ENCODE assay signal across 8 cellular contexts in genomic region chr10:79246606-79247275, GRCh38.
A peak's percentile ranks its signal among the peaks of the same experiment; 100 is the strongest.
DNase-seq lines count a peak whose midpoint lies in the region; ATAC-seq and TF ChIP-seq lines count a peak whose summit lies in the region.

No MANE protein-coding gene starts in this region.

- H4K20me1 ChIP-seq in DOHH2 (ENCODE audit: control insufficient read depth, insufficient read depth, low read depth, low read length) = no peaks in the 10 kb centered on the region

- no peaks in the 10 kb centered on the region for H3K9me3 Mint-ChIP-seq in activated naive CD4-positive, alpha-beta T cell treated with anti-CD3 and anti-CD28 coated beads for 36 hours

- H3K4me1 ChIP-seq in DOHH2 (ENCODE audit: control insufficient read depth, low read length) = peaks cover 83% of the 10 kb centered on the region

- TF ChIP-seq CTCF in DOHH2 (IDR thresholded peaks at IDR 0.05; ENCODE audit: low read depth, low read length, poor library complexity, severe bottlenecking) = no peak

- H3K36me3 Mint-ChIP-seq in activated naive CD4-positive, alpha-beta T cell treated with anti-CD3 and anti-CD28 coated beads for 36 hours (ENCODE audit: low read depth) = peaks cover 11% of the 10 kb centered on the region

- CTCF ChIA-PET in activated naive CD4-positive, alpha-beta T cell treated with anti-CD3 and anti-CD28 coated beads for 36 hours (lab: Charles Lee) = interaction anchor here (1.1 to 1.2 kb wide), 2 partner anchors 11 to 19 kb away, joined by 3 to 4 read pairs; no protein-coding TSS in a partner anchor

- peaks cover 61% of the 10 kb centered on the region for H3K4me1 Mint-ChIP-seq in activated naive CD4-positive, alpha-beta T cell treated with anti-CD3 and anti-CD28 coated beads for 36 hours (ENCODE audit: low read depth)

- no peaks in the 10 kb centered on the region for H3F3A ChIP-seq in DOHH2 (ENCODE audit: control insufficient read depth, insufficient read depth)

- peaks cover 12% of the 10 kb centered on the region for H3K36me3 ChIP-seq in DOHH2 (ENCODE audit: control insufficient read depth, low read length)

- DNase-seq in head of caudate nucleus (peak in 27 of 42 donors; percentile 39 to 80 (median 61)), sciatic nerve (ENCODE audit: low spot score) (peak; percentile 80)
- DNase-seq in activated naive CD4-positive, alpha-beta T cell treated with anti-CD3 and anti-CD28 coated beads for 36 hours = no peak
- no peak for DNase-seq in activated effector memory CD4-positive, alpha-beta T cell treated with anti-CD3 and anti-CD28 coated beads, Interleukin-2, amount 50 U/mL, for 16 hours

- ATAC-seq in SK-N-SH treated with all-trans-retinoic acid at 6 μM for 48 hours (no peak; the same call in 2 of the 3 replicates), sciatic nerve (peak; percentile 59), HG03565 (IDR thresholded peaks at IDR 0.05; ENCODE audit: unreplicated experiment) (no peak), HG03045 (IDR thresholded peaks at IDR 0.05; ENCODE audit: unreplicated experiment) (no peak)

- H3K27me3 Mint-ChIP-seq in activated naive CD4-positive, alpha-beta T cell treated with anti-CD3 and anti-CD28 coated beads for 36 hours (ENCODE audit: low read depth) = no peaks in the 10 kb centered on the region

- H3K79me2 ChIP-seq in DOHH2 (ENCODE audit: control insufficient read depth, low read length) = peaks cover 82% of the 10 kb centered on the region

- peak overlapping the region; percentile 84; the same call in 1 of the 2 replicates for H3K4me3 ChIP-seq in DOHH2 (ENCODE audit: low read length)

- H3K4me3 Mint-ChIP-seq in activated naive CD4-positive, alpha-beta T cell treated with anti-CD3 and anti-CD28 coated beads for 36 hours = no peak overlapping the region

- H3K27ac Mint-ChIP-seq in activated naive CD4-positive, alpha-beta T cell treated with anti-CD3 and anti-CD28 coated beads for 36 hours = no peak overlapping the region

- H3K9me2 ChIP-seq in DOHH2 (replicated peaks; ENCODE audit: control insufficient read depth, low read length) = no peaks in the 10 kb centered on the region

- peak overlapping the region; percentile 92 for H3K4me2 ChIP-seq in DOHH2 (ENCODE audit: low read length)

- no peaks in the 10 kb centered on the region for H3K9me3 ChIP-seq in DOHH2 (ENCODE audit: control insufficient read depth, insufficient read depth, low read length)

- intact Hi-C loops in head of caudate nucleus (cut with DNase I) (loop anchor here (2.0 kb wide), 1 partner anchor 28 kb away; no protein-coding TSS in a partner anchor), sciatic nerve (cut with DNase I) (no loop called here)
- intact Hi-C loops in activated naive CD4-positive, alpha-beta T cell treated with anti-CD3 and anti-CD28 coated beads for 36 hours (cut with micrococcal nuclease) = loop anchor here (1.0 to 10.0 kb wide), 3 partner anchors 39 to 828 kb away; partner anchors contain the start of genes NUTM2E and TMEM254

- no peaks in the 10 kb centered on the region for H3K27me3 ChIP-seq in DOHH2 (ENCODE audit: control insufficient read depth, low read length)

- H3K27ac ChIP-seq in DOHH2 (ENCODE audit: low read depth, low read length) = 0 out of 2 replicates have a peak overlapping the region, but pooled peaks have one; percentile 13

TF ChIP-seq in SK-N-SH treated with all-trans-retinoic acid at 6 μM for 48 hours, 23 proteins besides CTCF, POLR2A, EP300 and RAD21:
- TF ChIP-seq ZFP30 (CRISPR knock-in tag; IDR thresholded peaks at IDR 0.05) = no peak
- 0 out of 2 replicates have a peak, but pooled peaks have one; percentile 52 for TF ChIP-seq ZFP3 (CRISPR knock-in tag; IDR thresholded peaks at IDR 0.05)
- no peak for TF ChIP-seq CREB5 (CRISPR knock-in tag; IDR thresholded peaks at IDR 0.05; ENCODE audit: low read depth)
- TF ChIP-seq RARB (CRISPR knock-in tag; IDR thresholded peaks at IDR 0.05) = no peak
- TF ChIP-seq ARNTL (CRISPR knock-in tag; IDR thresholded peaks at IDR 0.05; ENCODE audit: borderline replicate concordance, low read depth) = no peak
- no peak for TF ChIP-seq SNAI2 (CRISPR knock-in tag; IDR thresholded peaks at IDR 0.05)
- no peak for TF ChIP-seq TSHZ2 (CRISPR knock-in tag; IDR thresholded peaks at IDR 0.05)
- 0 out of 2 replicates have a peak, but pooled peaks have one; percentile 26 for TF ChIP-seq PPARA (CRISPR knock-in tag; IDR thresholded peaks at IDR 0.05; ENCODE audit: borderline replicate concordance)
- no peak for TF ChIP-seq BACH2 (CRISPR knock-in tag; IDR thresholded peaks at IDR 0.05; ENCODE audit: borderline replicate concordance)
TF ChIP-seq in SK-N-SH treated with all-trans-retinoic acid at 6 μM for 48 hours: peak in this region for 2.

Comparison
In these comparisons a context has a peak if more than half of its experiments do, and no peak if none do; other contexts are left out.
1. DNase-seq: peak in head of caudate nucleus (27 of 42) and sciatic nerve (single experiment); none in activated naive CD4-positive, alpha-beta T cell treated with anti-CD3 and anti-CD28 coated beads for 36 hours (single experiment) and activated effector memory CD4-positive, alpha-beta T cell treated with anti-CD3 and anti-CD28 coated beads, Interleukin-2, amount 50 U/mL, for 16 hours (single experiment).